ENCODE assay signal across 12 cellular contexts in genomic region chr1:67338642-67339041, GRCh38. TPM values are rescaled to one million over a fixed set of nuclear protein-coding genes. Genes with fewer than 3 reads are reported as not detected.
DNase-seq lines count a peak whose midpoint lies in the region; ATAC-seq and TF ChIP-seq lines count a peak whose summit lies in the region.
"Had no signal": no experiment of that assay in that cellular context is flagged by ENCODE, and none has a peak within 500 bp of the region (broad histone marks: within the 10 kb centered on the region; RNA-seq: fewer than 3 reads in every experiment).

No MANE protein-coding gene starts in this region.

- no TSS peak for BruUV-seq in PC-3 (replicated peaks; lab: Mats Ljungman, UMichigan)

- no peaks in the 10 kb centered on the region for H4K20me1 ChIP-seq in PC-3 (ENCODE audit: low read length)

- POLR2A ChIA-PET in PC-3 (lab: Charles Lee; ENCODE audit: unreplicated experiment): no interaction called here

- DNase-seq in germinal center (ENCODE audit: low spot score): peak; percentile 58
- no peak for DNase-seq in OCI-M2 (lab: John Stamatoyannopoulos, UW; ENCODE audit: unreplicated experiment)
- DNase-seq in caudate nucleus (lab: John Stamatoyannopoulos, UW): no peak
- no peak for DNase-seq in cerebellar cortex (ENCODE audit: low spot score)
- DNase-seq in PC-3: no peak
- DNase-seq: activated CD8-positive, alpha-beta memory T cell treated with anti-CD3 and anti-CD28 coated beads, Interleukin-2, amount 50 U/mL, for 4 hours; effector CD8-positive, alpha-beta T cell; left lung; tibial artery had no signal

- H3K27me3 ChIP-seq in PC-3 (ENCODE audit: low read length): no peaks in the 10 kb centered on the region
- H3K27me3 ChIP-seq: left lung, tibial artery had no signal

- no peak overlapping the region for H2AFZ ChIP-seq in PC-3 (ENCODE audit: low read length)

- H3K27ac ChIP-seq in caudate nucleus (ENCODE audit: low read depth, low read length): no peak overlapping the region
- H3K27ac ChIP-seq in PC-3 (ENCODE audit: low read length): no peak overlapping the region
- H3K27ac ChIP-seq: left lung, tibial artery had no signal

- peaks cover 13% of the 10 kb centered on the region for H3K4me1 ChIP-seq in PC-3 (ENCODE audit: insufficient read depth, low read length)
- H3K4me1 ChIP-seq: left lung had no signal

- intact Hi-C loops in PC-3 (cut with micrococcal nuclease): loop anchor here (10.0 kb wide), 1 partner anchor 194 kb away; no protein-coding TSS in a partner anchor

- H3K9ac ChIP-seq in PC-3 (ENCODE audit: low read length): no peak overlapping the region

- TF ChIP-seq CTCF in PC-3 (conservative IDR thresholded peaks at IDR 0.05; ENCODE audit: low read depth, low read length): no peak

- no peaks in the 10 kb centered on the region for H3F3A ChIP-seq in PC-3 (ENCODE audit: low read length, unreplicated experiment)

- CTCF ChIA-PET in PC-3 (lab: Charles Lee): no interaction called here

- H3K4me2 ChIP-seq in PC-3 (ENCODE audit: low read length): no peak overlapping the region

- H3K79me2 ChIP-seq in PC-3 (ENCODE audit: low read length): no peaks in the 10 kb centered on the region

- ATAC-seq in GM18858 (IDR thresholded peaks at IDR 0.05; ENCODE audit: unreplicated experiment) (peak; percentile 31), GM21576 (IDR thresholded peaks at IDR 0.05; ENCODE audit: unreplicated experiment) (peak; percentile 40), HG03565 (IDR thresholded peaks at IDR 0.05; ENCODE audit: unreplicated experiment) (peak; percentile 34), PC-3 (no peak)
- ATAC-seq: left lung had no signal

- no peaks in the 10 kb centered on the region for H3K9me2 ChIP-seq in PC-3 (replicated peaks; ENCODE audit: low read length)

- no peaks in the 10 kb centered on the region for H3K36me3 ChIP-seq in PC-3 (ENCODE audit: low read depth, low read length)
- H3K36me3 ChIP-seq: left lung, tibial artery had no signal

- H3K9me3 ChIP-seq in PC-3 (ENCODE audit: low read length): no peaks in the 10 kb centered on the region
- H3K9me3 ChIP-seq: left lung, tibial artery had no signal

- H3K4me3 ChIP-seq in PC-3 (ENCODE audit: low read length): no peak overlapping the region
- H3K4me3 ChIP-seq: left lung, tibial artery had no signal

RNA-seq across cellular contexts. Expression of gene IL12RB2, which starts 31.0 kb away (rescaled TPM):
- total RNA-seq in PC-3 (2014; rRNA removed): 0.81 TPM in 1 of 2 replicates, not detected in the other
